ENCODE assay signal across 8 cellular contexts in genomic region chr3:32239638-32240550, GRCh38.
DNase-seq lines count a peak whose midpoint lies in the region; ATAC-seq lines count a peak whose summit lies in the region.

No MANE protein-coding gene starts in this region.

- H3K9me3 Mint-ChIP-seq in activated naive CD8-positive, alpha-beta T cell (ENCODE audit: low read depth), result no peaks in the 10 kb centered on the region

- DNase-seq in D341Med (ENCODE audit: low spot score), result peak; percentile 53
- peak; percentile 74 for DNase-seq in RPMI8226
- DNase-seq in iris pigment epithelial cell (ENCODE audit: low read depth), result peak; percentile 48
- peak; percentile 28 for DNase-seq in stimulated activated CD4-positive, alpha-beta T cell treated with anti-CD3 and anti-CD28 coated beads, Interleukin-4, amount 100 ng/mL, for 1 hour
- no peak for DNase-seq in T1000 (lab: John Stamatoyannopoulos, UW)

- peaks cover 52% of the 10 kb centered on the region for H3K4me1 Mint-ChIP-seq in activated naive CD8-positive, alpha-beta T cell (ENCODE audit: low read depth)

- H3K4me3 Mint-ChIP-seq in activated naive CD8-positive, alpha-beta T cell, result peak overlapping the region; percentile 88

- H3K36me3 Mint-ChIP-seq in activated naive CD8-positive, alpha-beta T cell, result peaks cover 2% of the 10 kb centered on the region

- peak; percentile 38 for ATAC-seq in HG02759 (IDR thresholded peaks at IDR 0.05; ENCODE audit: unreplicated experiment)
- no peak for ATAC-seq in GM21786 (IDR thresholded peaks at IDR 0.05; ENCODE audit: unreplicated experiment)

- H3K27ac Mint-ChIP-seq in activated naive CD8-positive, alpha-beta T cell, result peak overlapping the region; percentile 75

- H3K27me3 Mint-ChIP-seq in activated naive CD8-positive, alpha-beta T cell, result no peaks in the 10 kb centered on the region
